ENCODE assay signal across 25 cellular contexts in genomic region chr11:65072631-65072966, GRCh38. TPM values are rescaled to one million over a fixed set of nuclear protein-coding genes. Genes with fewer than 3 reads are reported as not detected.
DNase-seq lines count a peak whose midpoint lies in the region; ATAC-seq, FAIRE-seq and TF ChIP-seq lines count a peak whose summit lies in the region.
"Had no signal": no experiment of that assay in that cellular context is flagged by ENCODE, and none has a peak within 500 bp of the region (broad histone marks: within the 10 kb centered on the region; RNA-seq: fewer than 3 reads in every experiment).

No MANE protein-coding gene starts in this region.

- H3K9me2 ChIP-seq in OCI-LY7 (ENCODE audit: insufficient read depth, low read length): no peaks in the 10 kb centered on the region

- H3K4me1 ChIP-seq in HepG2 (ENCODE audit: insufficient read depth, low read length) (peaks cover 17% of the 10 kb centered on the region), right lobe of liver (no peaks in the 10 kb centered on the region), OCI-LY7 (ENCODE audit: insufficient read depth, low read length, poor library complexity, severe bottlenecking) (peaks cover 14% of the 10 kb centered on the region), stomach (no peaks in the 10 kb centered on the region)

- CTCF ChIA-PET in HepG2 (lab: Yijun Ruan, JAX; ENCODE audit: low intra/inter-chr PET ratio, low total read pairs): no interaction called here
- CTCF ChIA-PET in OCI-LY7 (lab: Charles Lee; ENCODE audit: unreplicated experiment): no interaction called here

- H3K27me3 Mint-ChIP-seq in neural crest cell (ENCODE audit: low read depth): no peaks in the 10 kb centered on the region

- no peak for TF ChIP-seq RAD21 in HepG2 (CRISPR knock-in tag; IDR thresholded peaks at IDR 0.05)

- WGBS in HepG2 (ENCODE audit: low lambda C conversion rate): no CpG with 5 or more reads among the region's 1 CpG
- WGBS in right lobe of liver (ENCODE audit: insufficient coverage, low coverage, low lambda C conversion rate, missing lambda C conversion rate): no CpG with 5 or more reads among the region's 1 CpG
- WGBS in stomach, 5 donors: 12 to 59% (median 39%) methylated on average over 1 of the region's 1 CpG

- DNase-seq in HepG2 (ENCODE audit: low spot score) (no peak), right lobe of liver (no peak), OCI-LY7 (ENCODE audit: low spot score) (no peak), neural crest cell (ENCODE audit: low read depth, low spot score) (no peak), stomach (no peak), kidney glomerular epithelial cell (lab: John Stamatoyannopoulos, UW) (no peak), SHP77 treated with DMSO at 0.1 percent for 48 hours (lab: John Stamatoyannopoulos, UW) (no peak)
- DNase-seq: 8988T, DMS153, DND-41, GOT3, HCEC 1CT, Kasumi-1, MV-4-11, NCI-H1105, NCI-H146, NCI-H1930, NCI-H2107, NCI-H446, NCI-H524 treated with DMSO at 0.1 percent for 48 hours, NCI-H774, Right ventricle myocardium superior, RPMI8226 had no signal

- peaks cover 8% of the 10 kb centered on the region for H3K36me3 Mint-ChIP-seq in neural crest cell (ENCODE audit: low read depth)

- H3K27me3 ChIP-seq in HepG2 (ENCODE audit: control insufficient read depth in 1 of 2, insufficient read depth in 2 of 2, low read length in 2 of 2): no peaks in the 10 kb centered on the region
- H3K27me3 ChIP-seq in right lobe of liver: no peaks in the 10 kb centered on the region
- H3K27me3 ChIP-seq in stomach: no peaks in the 10 kb centered on the region

- TF ChIP-seq EP300 in HepG2 (IDR thresholded peaks at IDR 0.05; ENCODE audit: low read depth in 2 of 2, low read length in 2 of 2) (no peak), HepG2 (CRISPR knock-in tag; IDR thresholded peaks at IDR 0.05; ENCODE audit: borderline replicate concordance) (no peak), stomach (IDR thresholded peaks at IDR 0.05) (no peak)

- ATAC-seq in HepG2 (peak; percentile 66), right lobe of liver (no peak)

- H3K27ac Mint-ChIP-seq in neural crest cell (ENCODE audit: unreplicated experiment): peak overlapping the region; percentile 86

- TF ChIP-seq CTCF in HepG2 (CRISPR knock-in tag; IDR thresholded peaks at IDR 0.05): no peak
- TF ChIP-seq CTCF in right lobe of liver (IDR thresholded peaks at IDR 0.05): no peak
- TF ChIP-seq CTCF in OCI-LY7 (conservative IDR thresholded peaks at IDR 0.05; ENCODE audit: low read length): no peak
- TF ChIP-seq CTCF in neural crest cell (conservative IDR thresholded peaks at IDR 0.05): no peak
- TF ChIP-seq CTCF in stomach (IDR thresholded peaks at IDR 0.05): no peak

- in situ Hi-C loops in HepG2 (cut with HindIII; ENCODE audit: extremely low pct_ligation_motif_present, low pct_unique_long_range_greater_than_20kb): no loop called here

- H3K4me3 Mint-ChIP-seq in neural crest cell: no peak overlapping the region

- H3K9me3 ChIP-seq in HepG2 (ENCODE audit: low read length) (no peaks in the 10 kb centered on the region), right lobe of liver (no peaks in the 10 kb centered on the region), OCI-LY7 (ENCODE audit: low read length) (no peaks in the 10 kb centered on the region), stomach (no peaks in the 10 kb centered on the region)

- H3K9me3 Mint-ChIP-seq in neural crest cell: no peaks in the 10 kb centered on the region

- H3K27ac ChIP-seq in HepG2 (ENCODE audit: extremely low read length, insufficient read depth, low read length) (no peak overlapping the region), right lobe of liver (no peak overlapping the region), OCI-LY7 (ENCODE audit: low read depth, low read length, poor library complexity, severe bottlenecking) (no peak overlapping the region), stomach (no peak overlapping the region)

- H3K79me2 ChIP-seq in HepG2 (ENCODE audit: insufficient read depth, low read length): no peaks in the 10 kb centered on the region
- peaks cover 6% of the 10 kb centered on the region; the same call in 1 of the 2 replicates for H3K79me2 ChIP-seq in OCI-LY7 (ENCODE audit: insufficient read depth, low read depth, low read length)

- intact Hi-C loops in HepG2 (cut with micrococcal nuclease; ENCODE audit: unreplicated experiment) (no loop called here), right lobe of liver (cut with DNase I) (no loop called here), OCI-LY7 (cut with micrococcal nuclease; ENCODE audit: unreplicated experiment) (no loop called here), stomach (cut with DNase I; ENCODE audit: low total_unique reads) (no loop called here)

- H2AFZ ChIP-seq in HepG2 (ENCODE audit: low read length) (no peak overlapping the region), OCI-LY7 (ENCODE audit: low read length) (no peak overlapping the region)

- no peaks in the 10 kb centered on the region for H3K4me1 Mint-ChIP-seq in neural crest cell

- FAIRE-seq in HepG2 (lab: Jason Lieb, UNC): no peak
- FAIRE-seq: GM18507 had no signal

- no peak overlapping the region for H3K9ac ChIP-seq in HepG2 (ENCODE audit: insufficient read depth, low read depth, low read length)

- POLR2A ChIA-PET in HepG2 (lab: Yijun Ruan, JAX) (interaction anchor here (0.6 to 1.7 kb wide), 6 partner anchors 15 to 62 kb away, joined by 3 to 6 read pairs (median 3); partner anchors contain the start of genes ARL2, NAALADL1, SAC3D1 and SYVN1), OCI-LY7 (lab: Charles Lee) (interaction anchor here (1.5 kb wide), 1 partner anchor 11 kb away, joined by 4 read pairs; the partner anchor contains the start of genes CDCA5 and ZFPL1)

- no peak for TF ChIP-seq POLR2A in HepG2 (IDR thresholded peaks at IDR 0.05; ENCODE audit: insufficient read depth in 1 of 2, low read depth in 2 of 2, low read length in 2 of 2)
- no peak for TF ChIP-seq POLR2A in right lobe of liver (IDR thresholded peaks at IDR 0.05)
- no peak for TF ChIP-seq POLR2A in stomach (IDR thresholded peaks at IDR 0.05)

- H3K4me3 ChIP-seq in HepG2 (replicated peaks in 1 of 3; ENCODE audit: insufficient read depth in 1 of 3, low read depth in 2 of 3, low read length in 3 of 3) (no peak overlapping the region), right lobe of liver (no peak overlapping the region), OCI-LY7 (ENCODE audit: low read depth, low read length, poor library complexity, severe bottlenecking) (no peak overlapping the region), stomach (no peak overlapping the region)

- peak overlapping the region; percentile 21 for H3K4me2 ChIP-seq in HepG2 (ENCODE audit: low read depth, low read length)
- peak overlapping the region; percentile 37; the same call in 1 of the 2 replicates for H3K4me2 ChIP-seq in OCI-LY7 (ENCODE audit: low read length)

- BruUV-seq in HepG2 (replicated peaks; lab: Mats Ljungman, UMichigan): no TSS peak
- no TSS peak for BruUV-seq in OCI-LY7 (replicated peaks; lab: Mats Ljungman, UMichigan)

- H3K36me3 ChIP-seq in HepG2 (replicated peaks in 1 of 2; ENCODE audit: control insufficient read depth in 1 of 2, insufficient read depth in 2 of 2, low read length in 2 of 2): peaks cover 4 to 6% of the 10 kb centered on the region in 2 experiments; a peak in 3 of 5 replicates
- H3K36me3 ChIP-seq in right lobe of liver: no peaks in the 10 kb centered on the region
- H3K36me3 ChIP-seq in OCI-LY7 (ENCODE audit: insufficient read depth, low read length): peaks cover 31% of the 10 kb centered on the region
- no peaks in the 10 kb centered on the region for H3K36me3 ChIP-seq in stomach

- H4K20me1 ChIP-seq in HepG2 (ENCODE audit: insufficient read depth, low read length) (no peaks in the 10 kb centered on the region), OCI-LY7 (ENCODE audit: insufficient read depth, low read length) (no peaks in the 10 kb centered on the region)

RNA-seq across cellular contexts. Expression of gene CDCA5, which starts 11.2 kb away (rescaled TPM):
- total RNA-seq in HepG2 (2016; rRNA removed; fragmentation: Illumina TruSeq; extraction: Trizol) (50.6 and 63.1 TPM in 2 replicates), right lobe of liver (1 to 10 TPM in 3 of 6 experiments, under 1 TPM in 3; 0.31 to 2.3 (median 1.0) TPM), OCI-LY7 (2022) (151 and 153 TPM in 2 replicates), neural crest cell (83.1 and 84.8 TPM in 2 replicates), stomach (1 to 10 TPM; 1.4 to 9.1 (median 2.2) TPM)
- total RNA-seq in HepG2 (2016; cell fraction: cytosol; rRNA removed; fragmentation: Illumina TruSeq; extraction: Trizol; ENCODE audit: low read depth): 10.5 and 13.6 TPM in 2 replicates
- total RNA-seq in HepG2 (2016; cell fraction: insoluble cytoplasmic fraction; rRNA removed; fragmentation: Illumina TruSeq; extraction: Trizol): 51.6 and 54.0 TPM in 2 replicates
- 34.2 and 34.8 TPM in 2 replicates for total RNA-seq in HepG2 (2016; cell fraction: membrane; rRNA removed; fragmentation: Illumina TruSeq; extraction: Trizol)
- 28.5 and 29.9 TPM in 2 replicates for total RNA-seq in HepG2 (2016; cell fraction: nucleus; rRNA removed; fragmentation: Illumina TruSeq; extraction: Trizol)
- polyA plus RNA-seq in HepG2 (2011; rRNA removed) (9.8 and 13.5 TPM in 2 replicates), stomach (1 to 10 TPM; 3.5 to 6.7 (median 4.6) TPM)
- polyA plus RNA-seq in HepG2 (2011; cell fraction: cytosol; rRNA removed): 9.8 and 14.9 TPM in 2 replicates
- polyA plus RNA-seq in HepG2 (2011; cell fraction: nucleus; rRNA removed): 13.0 and 18.3 TPM in 2 replicates
- polyA plus RNA-seq in HepG2 (2012): 9.0 and 19.7 TPM in 2 replicates
- polyA plus RNA-seq in HepG2 (2016; cell fraction: cytosol; fragmentation: Illumina TruSeq; extraction: Trizol; ENCODE audit: low read depth): 10.9 and 11.2 TPM in 2 replicates
- polyA plus RNA-seq in HepG2 (2016; cell fraction: insoluble cytoplasmic fraction; fragmentation: Illumina TruSeq; extraction: Trizol; ENCODE audit: low read depth): 71.5 and 74.3 TPM in 2 replicates
- 26.4 and 29.7 TPM in 2 replicates for polyA plus RNA-seq in HepG2 (2016; cell fraction: membrane; fragmentation: Illumina TruSeq; extraction: Trizol; ENCODE audit: low read depth)
- 62.8 and 64.8 TPM in 2 replicates for polyA plus RNA-seq in HepG2 (2016; cell fraction: nucleus; fragmentation: Illumina TruSeq; extraction: Trizol; ENCODE audit: insufficient read depth, low read depth)
- 21.2 and 61.0 TPM in 2 replicates for polyA minus RNA-seq in HepG2 (2011; rRNA and poly(A)+ RNA removed; ENCODE audit: low replicate concordance)
- 8.1 and 8.3 TPM in 2 replicates for polyA minus RNA-seq in HepG2 (2011; cell fraction: cytosol; rRNA and poly(A)+ RNA removed)
- 7.0 and 10.6 TPM in 2 replicates for polyA minus RNA-seq in HepG2 (2011; cell fraction: nucleus; rRNA and poly(A)+ RNA removed)
- total RNA-seq in OCI-LY7 (2014; rRNA removed; shearing (Covaris generic)): 119 and 135 TPM in 2 replicates

RNA-seq across cellular contexts. Expression of gene ZFPL1, which starts 11.4 kb away (rescaled TPM):
- 27.6 and 32.2 TPM in 2 replicates for total RNA-seq in HepG2 (2016; rRNA removed; fragmentation: Illumina TruSeq; extraction: Trizol)
- 18.5 and 24.3 TPM in 2 replicates for total RNA-seq in HepG2 (2016; cell fraction: cytosol; rRNA removed; fragmentation: Illumina TruSeq; extraction: Trizol; ENCODE audit: low read depth)
- 23.3 and 34.5 TPM in 2 replicates for total RNA-seq in HepG2 (2016; cell fraction: insoluble cytoplasmic fraction; rRNA removed; fragmentation: Illumina TruSeq; extraction: Trizol)
- 24.9 and 32.0 TPM in 2 replicates for total RNA-seq in HepG2 (2016; cell fraction: membrane; rRNA removed; fragmentation: Illumina TruSeq; extraction: Trizol)
- 20.7 and 22.6 TPM in 2 replicates for total RNA-seq in HepG2 (2016; cell fraction: nucleus; rRNA removed; fragmentation: Illumina TruSeq; extraction: Trizol)
- 49.7 and 56.0 TPM in 2 replicates for polyA plus RNA-seq in HepG2 (2011; rRNA removed)
- polyA plus RNA-seq in HepG2 (2011; cell fraction: cytosol; rRNA removed): 29.9 and 43.2 TPM in 2 replicates
- polyA plus RNA-seq in HepG2 (2011; cell fraction: nucleus; rRNA removed): 58.5 and 59.4 TPM in 2 replicates
- 21.4 and 31.3 TPM in 2 replicates for polyA plus RNA-seq in HepG2 (2012)
- polyA plus RNA-seq in HepG2 (2016; cell fraction: cytosol; fragmentation: Illumina TruSeq; extraction: Trizol; ENCODE audit: low read depth): 23.6 and 30.1 TPM in 2 replicates
- polyA plus RNA-seq in HepG2 (2016; cell fraction: insoluble cytoplasmic fraction; fragmentation: Illumina TruSeq; extraction: Trizol; ENCODE audit: low read depth): 27.9 and 36.5 TPM in 2 replicates
- 25.0 and 25.2 TPM in 2 replicates for polyA plus RNA-seq in HepG2 (2016; cell fraction: membrane; fragmentation: Illumina TruSeq; extraction: Trizol; ENCODE audit: low read depth)
- 33.5 and 40.8 TPM in 2 replicates for polyA plus RNA-seq in HepG2 (2016; cell fraction: nucleus; fragmentation: Illumina TruSeq; extraction: Trizol; ENCODE audit: insufficient read depth, low read depth)
- polyA minus RNA-seq in HepG2 (2011; rRNA and poly(A)+ RNA removed; ENCODE audit: low replicate concordance): 50.7 and 52.3 TPM in 2 replicates
- polyA minus RNA-seq in HepG2 (2011; cell fraction: cytosol; rRNA and poly(A)+ RNA removed): 15.5 and 16.8 TPM in 2 replicates
- 40.4 and 59.2 TPM in 2 replicates for polyA minus RNA-seq in HepG2 (2011; cell fraction: nucleus; rRNA and poly(A)+ RNA removed)
- total RNA-seq in right lobe of liver: 10 to 100 TPM; 15.4 to 22.4 (median 18.0) TPM
- 39.5 and 43.9 TPM in 2 replicates for total RNA-seq in OCI-LY7 (2014; rRNA removed; shearing (Covaris generic))
- total RNA-seq in OCI-LY7 (2022): 38.4 and 42.6 TPM in 2 replicates
- total RNA-seq in neural crest cell: 33.2 and 35.7 TPM in 2 replicates
- 10 to 100 TPM; 17.6 to 62.0 (median 28.8) TPM for total RNA-seq in stomach
- 10 to 100 TPM; 36.7 to 38.6 (median 37.4) TPM for polyA plus RNA-seq in stomach

RNA-seq across cellular contexts. Expression of gene NAALADL1, which starts 14.2 kb away (rescaled TPM):
- total RNA-seq in HepG2 (2016; rRNA removed; fragmentation: Illumina TruSeq; extraction: Trizol): 3.4 and 9.3 TPM in 2 replicates
- total RNA-seq in HepG2 (2016; cell fraction: cytosol; rRNA removed; fragmentation: Illumina TruSeq; extraction: Trizol; ENCODE audit: low read depth): 1.5 and 2.2 TPM in 2 replicates
- total RNA-seq in HepG2 (2016; cell fraction: insoluble cytoplasmic fraction; rRNA removed; fragmentation: Illumina TruSeq; extraction: Trizol): 3.2 and 9.6 TPM in 2 replicates
- total RNA-seq in HepG2 (2016; cell fraction: membrane; rRNA removed; fragmentation: Illumina TruSeq; extraction: Trizol): 1.3 and 2.0 TPM in 2 replicates
- 8.8 and 12.8 TPM in 2 replicates for total RNA-seq in HepG2 (2016; cell fraction: nucleus; rRNA removed; fragmentation: Illumina TruSeq; extraction: Trizol)
- 33.9 and 67.5 TPM in 2 replicates for polyA plus RNA-seq in HepG2 (2011; rRNA removed)
- 24.8 and 27.3 TPM in 2 replicates for polyA plus RNA-seq in HepG2 (2011; cell fraction: cytosol; rRNA removed)
- 178 and 181 TPM in 2 replicates for polyA plus RNA-seq in HepG2 (2011; cell fraction: nucleus; rRNA removed)
- 30.3 and 30.5 TPM in 2 replicates for polyA plus RNA-seq in HepG2 (2012)
- polyA plus RNA-seq in HepG2 (2016; cell fraction: cytosol; fragmentation: Illumina TruSeq; extraction: Trizol; ENCODE audit: low read depth): 1.1 and 1.2 TPM in 2 replicates
- 2.4 and 2.9 TPM in 2 replicates for polyA plus RNA-seq in HepG2 (2016; cell fraction: insoluble cytoplasmic fraction; fragmentation: Illumina TruSeq; extraction: Trizol; ENCODE audit: low read depth)
- 2.0 and 2.1 TPM in 2 replicates for polyA plus RNA-seq in HepG2 (2016; cell fraction: membrane; fragmentation: Illumina TruSeq; extraction: Trizol; ENCODE audit: low read depth)
- 23.7 and 32.1 TPM in 2 replicates for polyA plus RNA-seq in HepG2 (2016; cell fraction: nucleus; fragmentation: Illumina TruSeq; extraction: Trizol; ENCODE audit: insufficient read depth, low read depth)
- polyA minus RNA-seq in HepG2 (2011; rRNA and poly(A)+ RNA removed; ENCODE audit: low replicate concordance): 0.09 and 15.4 TPM in 2 replicates
- 6.0 and 9.8 TPM in 2 replicates for polyA minus RNA-seq in HepG2 (2011; cell fraction: cytosol; rRNA and poly(A)+ RNA removed)
- 13.3 and 19.3 TPM in 2 replicates for polyA minus RNA-seq in HepG2 (2011; cell fraction: nucleus; rRNA and poly(A)+ RNA removed)
- total RNA-seq in right lobe of liver: 1 to 10 TPM in 5 of 6 experiments, under 1 TPM in 1; 0.83 to 3.5 (median 1.4) TPM
- 2.7 and 7.1 TPM in 2 replicates for total RNA-seq in OCI-LY7 (2014; rRNA removed; shearing (Covaris generic))
- total RNA-seq in OCI-LY7 (2022): 3.9 and 4.6 TPM in 2 replicates
- total RNA-seq in neural crest cell: 0.30 and 0.35 TPM in 2 replicates
- 10 to 100 TPM in 2 of 5 donors, 1 to 10 TPM in 2, not detected in 1; 1.3 to 65.2 (median 18.1) TPM for total RNA-seq in stomach
- 10 to 100 TPM in 2 of 3 donors, 1 to 10 TPM in 1; 6.7 to 10.8 (median 10.0) TPM for polyA plus RNA-seq in stomach
- total RNA-seq: SK-MEL-5 had no signal

RNA-seq across cellular contexts. Expression of gene VPS51, which starts 23.4 kb away (rescaled TPM):
- total RNA-seq in HepG2 (2016; rRNA removed; fragmentation: Illumina TruSeq; extraction: Trizol): 57.4 and 76.3 TPM in 2 replicates
- 19.9 and 21.8 TPM in 2 replicates for total RNA-seq in HepG2 (2016; cell fraction: cytosol; rRNA removed; fragmentation: Illumina TruSeq; extraction: Trizol; ENCODE audit: low read depth)
- 57.9 and 73.3 TPM in 2 replicates for total RNA-seq in HepG2 (2016; cell fraction: insoluble cytoplasmic fraction; rRNA removed; fragmentation: Illumina TruSeq; extraction: Trizol)
- total RNA-seq in HepG2 (2016; cell fraction: membrane; rRNA removed; fragmentation: Illumina TruSeq; extraction: Trizol): 41.6 and 45.8 TPM in 2 replicates
- total RNA-seq in HepG2 (2016; cell fraction: nucleus; rRNA removed; fragmentation: Illumina TruSeq; extraction: Trizol): 39.3 and 42.6 TPM in 2 replicates
- polyA plus RNA-seq in HepG2 (2011; rRNA removed): 90.6 and 104 TPM in 2 replicates
- 71.6 and 122 TPM in 2 replicates for polyA plus RNA-seq in HepG2 (2011; cell fraction: cytosol; rRNA removed)
- 109 and 133 TPM in 2 replicates for polyA plus RNA-seq in HepG2 (2011; cell fraction: nucleus; rRNA removed)
- 63.3 and 65.8 TPM in 2 replicates for polyA plus RNA-seq in HepG2 (2012)
- polyA plus RNA-seq in HepG2 (2016; cell fraction: cytosol; fragmentation: Illumina TruSeq; extraction: Trizol; ENCODE audit: low read depth): 10.5 and 13.0 TPM in 2 replicates
- polyA plus RNA-seq in HepG2 (2016; cell fraction: insoluble cytoplasmic fraction; fragmentation: Illumina TruSeq; extraction: Trizol; ENCODE audit: low read depth): 57.3 and 57.6 TPM in 2 replicates
- 31.4 and 34.7 TPM in 2 replicates for polyA plus RNA-seq in HepG2 (2016; cell fraction: membrane; fragmentation: Illumina TruSeq; extraction: Trizol; ENCODE audit: low read depth)
- polyA plus RNA-seq in HepG2 (2016; cell fraction: nucleus; fragmentation: Illumina TruSeq; extraction: Trizol; ENCODE audit: insufficient read depth, low read depth): 69.3 and 82.4 TPM in 2 replicates
- polyA minus RNA-seq in HepG2 (2011; rRNA and poly(A)+ RNA removed; ENCODE audit: low replicate concordance): 231 and 328 TPM in 2 replicates
- 114 and 132 TPM in 2 replicates for polyA minus RNA-seq in HepG2 (2011; cell fraction: cytosol; rRNA and poly(A)+ RNA removed)
- polyA minus RNA-seq in HepG2 (2011; cell fraction: nucleus; rRNA and poly(A)+ RNA removed): 53.6 and 55.8 TPM in 2 replicates
- total RNA-seq in right lobe of liver: 100 to 1,000 TPM in 2 of 6 experiments, 10 to 100 TPM in 4; 41.5 to 170 (median 50.2) TPM
- total RNA-seq in OCI-LY7 (2014; rRNA removed; shearing (Covaris generic)): 214 and 221 TPM in 2 replicates
- total RNA-seq in OCI-LY7 (2022): 119 and 146 TPM in 2 replicates
- total RNA-seq in neural crest cell: 76.5 and 94.3 TPM in 2 replicates
- total RNA-seq in stomach: 1,000 to 10,000 TPM in 1 of 5 donors, 100 to 1,000 TPM in 4; 174 to 2,272 (median 234) TPM
- 100 to 1,000 TPM; 124 to 135 (median 128) TPM for polyA plus RNA-seq in stomach

RNA-seq across cellular contexts. Expression of gene SAC3D1, which starts 31.6 kb away (rescaled TPM):
- 33.2 and 36.3 TPM in 2 replicates for total RNA-seq in HepG2 (2016; rRNA removed; fragmentation: Illumina TruSeq; extraction: Trizol)
- total RNA-seq in HepG2 (2016; cell fraction: cytosol; rRNA removed; fragmentation: Illumina TruSeq; extraction: Trizol; ENCODE audit: low read depth): 17.6 and 24.5 TPM in 2 replicates
- 27.9 and 37.1 TPM in 2 replicates for total RNA-seq in HepG2 (2016; cell fraction: insoluble cytoplasmic fraction; rRNA removed; fragmentation: Illumina TruSeq; extraction: Trizol)
- total RNA-seq in HepG2 (2016; cell fraction: membrane; rRNA removed; fragmentation: Illumina TruSeq; extraction: Trizol): 28.3 and 36.0 TPM in 2 replicates
- 15.6 and 16.8 TPM in 2 replicates for total RNA-seq in HepG2 (2016; cell fraction: nucleus; rRNA removed; fragmentation: Illumina TruSeq; extraction: Trizol)
- 7.4 and 8.9 TPM in 2 replicates for polyA plus RNA-seq in HepG2 (2011; rRNA removed)
- 10.6 and 22.0 TPM in 2 replicates for polyA plus RNA-seq in HepG2 (2011; cell fraction: cytosol; rRNA removed)
- polyA plus RNA-seq in HepG2 (2011; cell fraction: nucleus; rRNA removed): 12.6 and 14.5 TPM in 2 replicates
- 7.4 and 9.2 TPM in 2 replicates for polyA plus RNA-seq in HepG2 (2012)
- 17.6 and 24.3 TPM in 2 replicates for polyA plus RNA-seq in HepG2 (2016; cell fraction: cytosol; fragmentation: Illumina TruSeq; extraction: Trizol; ENCODE audit: low read depth)
- polyA plus RNA-seq in HepG2 (2016; cell fraction: insoluble cytoplasmic fraction; fragmentation: Illumina TruSeq; extraction: Trizol; ENCODE audit: low read depth): 34.5 and 41.1 TPM in 2 replicates
- polyA plus RNA-seq in HepG2 (2016; cell fraction: membrane; fragmentation: Illumina TruSeq; extraction: Trizol; ENCODE audit: low read depth): 30.7 and 35.8 TPM in 2 replicates
- 28.3 and 35.8 TPM in 2 replicates for polyA plus RNA-seq in HepG2 (2016; cell fraction: nucleus; fragmentation: Illumina TruSeq; extraction: Trizol; ENCODE audit: insufficient read depth, low read depth)
- polyA minus RNA-seq in HepG2 (2011; rRNA and poly(A)+ RNA removed; ENCODE audit: low replicate concordance): 16.9 and 20.3 TPM in 2 replicates
- polyA minus RNA-seq in HepG2 (2011; cell fraction: cytosol; rRNA and poly(A)+ RNA removed): 9.3 and 12.0 TPM in 2 replicates
- polyA minus RNA-seq in HepG2 (2011; cell fraction: nucleus; rRNA and poly(A)+ RNA removed): 3.4 and 3.6 TPM in 2 replicates
- 10 to 100 TPM in 2 of 6 experiments, 1 to 10 TPM in 4; 4.2 to 13.8 (median 5.8) TPM for total RNA-seq in right lobe of liver
- total RNA-seq in OCI-LY7 (2014; rRNA removed; shearing (Covaris generic)): 23.3 and 28.2 TPM in 2 replicates
- 32.5 and 32.7 TPM in 2 replicates for total RNA-seq in OCI-LY7 (2022)
- total RNA-seq in neural crest cell: 32.3 and 32.7 TPM in 2 replicates
- total RNA-seq in stomach: 10 to 100 TPM in 2 of 5 donors, 1 to 10 TPM in 3; 1.8 to 97.6 (median 6.7) TPM
- 10 to 100 TPM in 2 of 3 donors, 1 to 10 TPM in 1; 8.9 to 14.5 (median 14.4) TPM for polyA plus RNA-seq in stomach
